2 cellular contexts compared by ENCODE assay signal in genomic region chr3:123749716-123750115, GRCh38.
TF ChIP-seq lines count a peak whose summit lies in the region.

No MANE protein-coding gene starts in this region.

TF ChIP-seq in IMR-90, 13 proteins besides CTCF, POLR2A, EP300 and RAD21 (continued from another document):
- TF ChIP-seq RFX5 (IDR thresholded peaks at IDR 0.05; ENCODE audit: low read depth, low read length): no peak
- TF ChIP-seq CEBPB (IDR thresholded peaks at IDR 0.05; ENCODE audit: low read depth, low read length): peak; percentile 99
- TF ChIP-seq SMC3 (IDR thresholded peaks at IDR 0.05; ENCODE audit: low read depth, low read length): no peak; the same call in 1 of the 2 replicates
- TF ChIP-seq CHD1 (IDR thresholded peaks at IDR 0.05; ENCODE audit: low read depth, low read length): no peak
- no peak for TF ChIP-seq BHLHE40 (IDR thresholded peaks at IDR 0.05; ENCODE audit: low read depth, low read length)
- 0 out of 2 replicates have a peak, but pooled peaks have one; percentile 60 for TF ChIP-seq FOS (IDR thresholded peaks at IDR 0.05; ENCODE audit: low read depth, low read length)
- 0 out of 2 replicates have a peak, but pooled peaks have one; percentile 25 for TF ChIP-seq MAZ (IDR thresholded peaks at IDR 0.05; ENCODE audit: borderline replicate concordance, low read depth, low read length)
- no peak for TF ChIP-seq NFE2L2 (IDR thresholded peaks at IDR 0.05; ENCODE audit: low read depth, low read length)
- TF ChIP-seq MAFK (IDR thresholded peaks at IDR 0.05; ENCODE audit: low read depth, low read length): no peak
- TF ChIP-seq RCOR1 (IDR thresholded peaks at IDR 0.05; ENCODE audit: insufficient replicate concordance, low read length): peak; percentile 31
- no peak for TF ChIP-seq ELK1 (IDR thresholded peaks at IDR 0.05; ENCODE audit: borderline replicate concordance, low read depth, low read length)

TF ChIP-seq in HepG2, 621 proteins besides CTCF, POLR2A, EP300 and RAD21 (continued from another document):
- TF ChIP-seq ZBTB10 (CRISPR knock-in tag; IDR thresholded peaks at IDR 0.05; ENCODE audit: borderline replicate concordance) (no peak), SP2 (CRISPR knock-in tag; IDR thresholded peaks at IDR 0.05) (no peak), THAP11 (CRISPR knock-in tag; IDR thresholded peaks at IDR 0.05) (no peak), SOX5 (CRISPR knock-in tag; IDR thresholded peaks at IDR 0.05; ENCODE audit: borderline replicate concordance) (0 out of 2 replicates have a peak, but pooled peaks have one; percentile 11), ZNF614 (CRISPR knock-in tag; IDR thresholded peaks at IDR 0.05; ENCODE audit: borderline replicate concordance) (no peak), ATF4 (CRISPR knock-in tag; IDR thresholded peaks at IDR 0.05) (peak in 1 of 2 experiments; percentile 68; a peak in 2 of 4 replicates), PLRG1 (conservative IDR thresholded peaks at IDR 0.05) (no peak), ARID5B (CRISPR knock-in tag; IDR thresholded peaks at IDR 0.05) (peak; percentile 29; the same call in 1 of the 2 replicates), ZNF138 (CRISPR knock-in tag; IDR thresholded peaks at IDR 0.05; ENCODE audit: low read depth) (no peak), ZNF441 (CRISPR knock-in tag; IDR thresholded peaks at IDR 0.05; ENCODE audit: borderline replicate concordance) (no peak), RBFOX2 (IDR thresholded peaks at IDR 0.05; ENCODE audit: low read depth, low read length) (no peak), HNF1B (CRISPR knock-in tag; IDR thresholded peaks at IDR 0.05) (0 out of 2 replicates have a peak, but pooled peaks have one; percentile 29), ZEB1 (IDR thresholded peaks at IDR 0.05; ENCODE audit: insufficient replicate concordance, low read depth) (no peak), ZNF883 (CRISPR knock-in tag; IDR thresholded peaks at IDR 0.05; ENCODE audit: not compliant biosample characterization) (no peak), BCL6 (CRISPR knock-in tag; IDR thresholded peaks at IDR 0.05) (peak; percentile 56; the same call in 1 of the 2 replicates), REST (IDR thresholded peaks at IDR 0.05; ENCODE audit: borderline replicate concordance in 1 of 2, low read depth in 1 of 2, low read length in 2 of 2) (no peak), ZNF839 (CRISPR knock-in tag; IDR thresholded peaks at IDR 0.05; ENCODE audit: borderline replicate concordance) (no peak), SRSF1 (optimal IDR thresholded peaks at IDR 0.05; ENCODE audit: low read depth, low read length) (no peak), CEBPG (CRISPR knock-in tag; IDR thresholded peaks at IDR 0.05) (peak; percentile 76), U2AF1 (optimal IDR thresholded peaks at IDR 0.05; ENCODE audit: low read depth, low read length) (no peak), FOSL2 (CRISPR knock-in tag; IDR thresholded peaks at IDR 0.05) (peak; percentile 46; the same call in 1 of the 2 replicates), ZNF687 (CRISPR knock-in tag; IDR thresholded peaks at IDR 0.05) (no peak), MATR3 (CRISPR knock-in tag; IDR thresholded peaks at IDR 0.05) (no peak), CEBPB (IDR thresholded peaks at IDR 0.05; ENCODE audit: borderline replicate concordance, low read depth, low read length) (peak; percentile 91)
